ENCODE assay signal across 8 cellular contexts in genomic region chr5:141604318-141604717, GRCh38. TPM values are rescaled to one million over a fixed set of nuclear protein-coding genes. Genes with fewer than 3 reads are reported as not detected.
DNase-seq lines count a peak whose midpoint lies in the region; ATAC-seq, FAIRE-seq and TF ChIP-seq lines count a peak whose summit lies in the region.

No MANE protein-coding gene starts in this region.

- peaks cover 96% of the 10 kb centered on the region for H3K4me1 Mint-ChIP-seq in activated T-cell treated with anti-CD3 and anti-CD28 coated beads, Interleukin-2, amount 50 U/mL, for 24 hours (ENCODE audit: low read depth)
- H3K4me1 Mint-ChIP-seq in natural killer cell: peaks cover 85 to 88% of the 10 kb centered on the region in 2 donors

- H3K9me1 ChIP-seq in endothelial cell of umbilical vein (replicated peaks; ENCODE audit: control insufficient read depth, extremely low read depth, insufficient read depth, low read length): no peaks in the 10 kb centered on the region

- no peak for DNase-seq in activated T-cell treated with anti-CD3 and anti-CD28 coated beads, Interleukin-2, amount 50 U/mL, for 24 hours
- DNase-seq in activated T-cell treated with anti-CD3 and anti-CD28 coated beads for 4 hours (no peak), SJCRH30 (peak; percentile 22 to 28), endothelial cell of umbilical vein (ENCODE audit: low read depth, low spot score) (peak; percentile 45), natural killer cell (no peak), GM20000 (ENCODE audit: low spot score) (no peak)

- H3K36me3 Mint-ChIP-seq in activated T-cell treated with anti-CD3 and anti-CD28 coated beads, Interleukin-2, amount 50 U/mL, for 24 hours (ENCODE audit: low read depth): peaks cover 52% of the 10 kb centered on the region
- H3K36me3 Mint-ChIP-seq in natural killer cell: no peaks in the 10 kb centered on the region

- no peaks in the 10 kb centered on the region for H3K36me3 ChIP-seq in SJCRH30
- H3K36me3 ChIP-seq in endothelial cell of umbilical vein (ENCODE audit: control insufficient read depth in 2 of 2, extremely low read depth in 1 of 2, insufficient read depth in 2 of 2, low read length in 2 of 2): no peaks in the 10 kb centered on the region

- H3K27ac Mint-ChIP-seq in activated T-cell treated with anti-CD3 and anti-CD28 coated beads, Interleukin-2, amount 50 U/mL, for 24 hours: peak overlapping the region; percentile 92
- peak overlapping the region; percentile 95 to 96 for H3K27ac Mint-ChIP-seq in natural killer cell

- dilution Hi-C loops in endothelial cell of umbilical vein (cut with MboI; ENCODE audit: extremely low pct_ligation_motif_present, low sequenced_read_pairs): no loop called here

- no TSS peak for BruUV-seq in endothelial cell of umbilical vein (replicated peaks; lab: Mats Ljungman, UMichigan)

- no peak for TF ChIP-seq CTCF in endothelial cell of umbilical vein (IDR thresholded peaks at IDR 0.05; ENCODE audit: extremely low read depth in 1 of 2, insufficient read depth in 1 of 2, low read depth in 1 of 2, low read length in 2 of 2)
- TF ChIP-seq CTCF in natural killer cell (IDR thresholded peaks at IDR 0.05): no peak
- no peak for TF ChIP-seq CTCF in GM20000 (IDR thresholded peaks at IDR 0.05; ENCODE audit: extremely low read depth, missing control alignments)

- no peaks in the 10 kb centered on the region for H4K20me1 ChIP-seq in endothelial cell of umbilical vein (replicated peaks; ENCODE audit: control insufficient read depth, extremely low read depth, insufficient read depth, low read length)

- no peaks in the 10 kb centered on the region for H3K9me3 Mint-ChIP-seq in activated T-cell treated with anti-CD3 and anti-CD28 coated beads, Interleukin-2, amount 50 U/mL, for 24 hours
- H3K9me3 Mint-ChIP-seq in natural killer cell: no peaks in the 10 kb centered on the region

- POLR2A ChIA-PET in endothelial cell of umbilical vein (lab: Charles Lee): interaction anchor here (0.7 to 0.9 kb wide), 2 partner anchors 12 to 31 kb away, joined by 3 read pairs; no protein-coding TSS in a partner anchor

- H3K27me3 ChIP-seq in SJCRH30 (no peaks in the 10 kb centered on the region), endothelial cell of umbilical vein (ENCODE audit: control insufficient read depth in 2 of 2, insufficient read depth in 2 of 2, low read length in 2 of 2) (no peaks in the 10 kb centered on the region)

- H3K9me3 ChIP-seq in SJCRH30 (replicated peaks) (no peaks in the 10 kb centered on the region), endothelial cell of umbilical vein (replicated peaks; ENCODE audit: control insufficient read depth, insufficient read depth, low read length) (no peaks in the 10 kb centered on the region)

- H3K4me1 ChIP-seq in SJCRH30 (no peaks in the 10 kb centered on the region; the same call in 1 of the 2 replicates), endothelial cell of umbilical vein (ENCODE audit: control insufficient read depth, extremely low read depth, insufficient read depth, low read length) (peaks cover 28% of the 10 kb centered on the region)

- H3K4me2 ChIP-seq in endothelial cell of umbilical vein (ENCODE audit: insufficient read depth, low read length): peak overlapping the region; percentile 70

- ATAC-seq in natural killer cell (peak in 2 of 3 donors; percentile 18 to 48), GM18870 (IDR thresholded peaks at IDR 0.05; ENCODE audit: unreplicated experiment) (no peak), HG02763 (IDR thresholded peaks at IDR 0.05; ENCODE audit: unreplicated experiment) (no peak)

- peak; percentile 40 for FAIRE-seq in endothelial cell of umbilical vein (lab: Jason Lieb, UNC)

- peak overlapping the region; percentile 61 for H3K4me3 Mint-ChIP-seq in activated T-cell treated with anti-CD3 and anti-CD28 coated beads, Interleukin-2, amount 50 U/mL, for 24 hours
- peak overlapping the region; percentile 89 for H3K4me3 Mint-ChIP-seq in natural killer cell

- peaks cover 51% of the 10 kb centered on the region for H3K79me2 ChIP-seq in endothelial cell of umbilical vein (ENCODE audit: control insufficient read depth, insufficient read depth, low read length)

- no peaks in the 10 kb centered on the region for H3K27me3 Mint-ChIP-seq in activated T-cell treated with anti-CD3 and anti-CD28 coated beads, Interleukin-2, amount 50 U/mL, for 24 hours
- H3K27me3 Mint-ChIP-seq in natural killer cell (ENCODE audit: low read depth in 2 of 2): no peaks in the 10 kb centered on the region

- intact Hi-C loops in endothelial cell of umbilical vein (cut with micrococcal nuclease) (no loop called here), natural killer cell (cut with micrococcal nuclease) (no loop called here)

- H2AFZ ChIP-seq in endothelial cell of umbilical vein (ENCODE audit: low read depth, low read length): no peak overlapping the region

- H3K27ac ChIP-seq in SJCRH30: no peak overlapping the region
- peak overlapping the region; percentile 29 for H3K27ac ChIP-seq in endothelial cell of umbilical vein (ENCODE audit: insufficient read depth, low read depth, low read length)

- CTCF ChIA-PET in endothelial cell of umbilical vein (lab: Charles Lee): interaction anchor here (0.9 to 9.0 kb wide), 6 partner anchors 10 to 129 kb away, joined by 3 to 114 read pairs (median 3); partner anchors contain the start of gene DIAPH1

- no peak for TF ChIP-seq POLR2A in endothelial cell of umbilical vein (IDR thresholded peaks at IDR 0.05; ENCODE audit: low read depth, low read length)

- no peak overlapping the region for H3K4me3 ChIP-seq in SJCRH30
- H3K4me3 ChIP-seq in endothelial cell of umbilical vein (replicated peaks in 1 of 3; ENCODE audit: insufficient read depth in 1 of 3, low read depth in 1 of 3, low read length in 3 of 3): no peak overlapping the region

- H3K9ac ChIP-seq in endothelial cell of umbilical vein (replicated peaks; ENCODE audit: extremely low read depth, insufficient read depth, low read length): no peak overlapping the region

TF ChIP-seq in endothelial cell of umbilical vein, 7 proteins besides CTCF, POLR2A, EP300 and RAD21:
- TF ChIP-seq EZH2 (IDR thresholded peaks at IDR 0.05; ENCODE audit: borderline replicate concordance, low read depth, low read length, severe bottlenecking): no peak

RNA-seq across cellular contexts. Expression of gene DIAPH1, which starts 14.5 kb away (rescaled TPM):
- total RNA-seq in SJCRH30 (2014; rRNA removed; shearing (Covaris generic)): 54.4 and 56.2 TPM in 2 replicates
- 103 and 105 TPM in 2 replicates for total RNA-seq in endothelial cell of umbilical vein
- 59.2 and 68.6 TPM in 2 replicates for polyA plus RNA-seq in endothelial cell of umbilical vein
- polyA plus RNA-seq in endothelial cell of umbilical vein (2011; cell fraction: cytosol; rRNA removed): 51.6 and 54.4 TPM in 2 replicates
- polyA plus RNA-seq in endothelial cell of umbilical vein (2011; cell fraction: nucleus; rRNA removed): 167 and 183 TPM in 2 replicates
- 65.8 and 74.9 TPM in 2 replicates for polyA plus RNA-seq in endothelial cell of umbilical vein (2012)
- polyA minus RNA-seq in endothelial cell of umbilical vein: 135 and 141 TPM in 2 replicates
- polyA minus RNA-seq in endothelial cell of umbilical vein (2011; cell fraction: cytosol; rRNA and poly(A)+ RNA removed): 79.2 TPM
- polyA minus RNA-seq in endothelial cell of umbilical vein (2011; cell fraction: nucleus; rRNA and poly(A)+ RNA removed): 114 and 132 TPM in 2 replicates
- 100 to 1,000 TPM; 410 to 456 (median 419) TPM for total RNA-seq in natural killer cell

RNA-seq across cellular contexts. Expression of gene HDAC3, which starts 32.3 kb away (rescaled TPM):
- total RNA-seq in SJCRH30 (2014; rRNA removed; shearing (Covaris generic)): 102 and 110 TPM in 2 replicates
- total RNA-seq in endothelial cell of umbilical vein: 58.5 and 60.2 TPM in 2 replicates
- polyA plus RNA-seq in endothelial cell of umbilical vein: 74.7 and 75.5 TPM in 2 replicates
- polyA plus RNA-seq in endothelial cell of umbilical vein (2011; cell fraction: cytosol; rRNA removed): 64.0 and 66.6 TPM in 2 replicates
- polyA plus RNA-seq in endothelial cell of umbilical vein (2011; cell fraction: nucleus; rRNA removed): 164 and 169 TPM in 2 replicates
- polyA plus RNA-seq in endothelial cell of umbilical vein (2012): 28.3 and 43.8 TPM in 2 replicates
- 83.2 and 85.6 TPM in 2 replicates for polyA minus RNA-seq in endothelial cell of umbilical vein
- polyA minus RNA-seq in endothelial cell of umbilical vein (2011; cell fraction: cytosol; rRNA and poly(A)+ RNA removed): 32.5 TPM
- polyA minus RNA-seq in endothelial cell of umbilical vein (2011; cell fraction: nucleus; rRNA and poly(A)+ RNA removed): 40.8 and 58.4 TPM in 2 replicates
- 10 to 100 TPM; 66.0 to 85.7 (median 74.7) TPM for total RNA-seq in natural killer cell

RNA-seq across cellular contexts. Expression of gene RELL2, which starts 32.5 kb away (rescaled TPM):
- total RNA-seq in SJCRH30 (2014; rRNA removed; shearing (Covaris generic)): 1.7 and 2.1 TPM in 2 replicates
- 3.1 and 3.6 TPM in 2 replicates for total RNA-seq in endothelial cell of umbilical vein
- polyA plus RNA-seq in endothelial cell of umbilical vein: 3.4 and 4.8 TPM in 2 replicates
- 2.7 and 3.4 TPM in 2 replicates for polyA plus RNA-seq in endothelial cell of umbilical vein (2011; cell fraction: cytosol; rRNA removed)
- 14.0 and 16.1 TPM in 2 replicates for polyA plus RNA-seq in endothelial cell of umbilical vein (2011; cell fraction: nucleus; rRNA removed)
- polyA plus RNA-seq in endothelial cell of umbilical vein (2012): 1.5 and 2.3 TPM in 2 replicates
- 0.70 and 1.2 TPM in 2 replicates for polyA minus RNA-seq in endothelial cell of umbilical vein
- 0.51 TPM for polyA minus RNA-seq in endothelial cell of umbilical vein (2011; cell fraction: cytosol; rRNA and poly(A)+ RNA removed)
- 1.0 and 2.7 TPM in 2 replicates for polyA minus RNA-seq in endothelial cell of umbilical vein (2011; cell fraction: nucleus; rRNA and poly(A)+ RNA removed)
- total RNA-seq in natural killer cell: 1 to 10 TPM; 5.7 to 6.6 (median 6.1) TPM

RNA-seq across cellular contexts. Expression of gene FCHSD1, which starts 46.9 kb away (rescaled TPM):
- total RNA-seq in SJCRH30 (2014; rRNA removed; shearing (Covaris generic)): 2.0 and 2.1 TPM in 2 replicates
- total RNA-seq in endothelial cell of umbilical vein (37.0 and 37.1 TPM in 2 replicates), natural killer cell (100 to 1,000 TPM; 134 to 155 (median 147) TPM)
- 34.8 and 35.1 TPM in 2 replicates for polyA plus RNA-seq in endothelial cell of umbilical vein
- 11.9 and 19.6 TPM in 2 replicates for polyA plus RNA-seq in endothelial cell of umbilical vein (2011; cell fraction: cytosol; rRNA removed)
- 319 and 330 TPM in 2 replicates for polyA plus RNA-seq in endothelial cell of umbilical vein (2011; cell fraction: nucleus; rRNA removed)
- 26.0 and 32.5 TPM in 2 replicates for polyA plus RNA-seq in endothelial cell of umbilical vein (2012)
- 27.4 and 30.0 TPM in 2 replicates for polyA minus RNA-seq in endothelial cell of umbilical vein
- 1.6 TPM for polyA minus RNA-seq in endothelial cell of umbilical vein (2011; cell fraction: cytosol; rRNA and poly(A)+ RNA removed)
- polyA minus RNA-seq in endothelial cell of umbilical vein (2011; cell fraction: nucleus; rRNA and poly(A)+ RNA removed): 49.2 and 52.4 TPM in 2 replicates

Comparison
In these comparisons a context has a peak if more than half of its experiments do, and no peak if none do; other contexts are left out.
1. DNase-seq: peak in SJCRH30 (2 of 2) and endothelial cell of umbilical vein (single experiment); none in activated T-cell treated with anti-CD3 and anti-CD28 coated beads, Interleukin-2, amount 50 U/mL, for 24 hours (single experiment), activated T-cell treated with anti-CD3 and anti-CD28 coated beads for 4 hours (single experiment), natural killer cell (single experiment) and GM20000 (single experiment).
2. ATAC-seq: peak in natural killer cell (2 of 3); none in GM18870 (single experiment) and HG02763 (single experiment).